ENCODE assay signal across 8 cellular contexts in genomic region chr11:12888525-12889158, GRCh38.
A peak's percentile ranks its signal among the peaks of the same experiment; 100 is the strongest.
DNase-seq lines count a peak whose midpoint lies in the region; ATAC-seq lines count a peak whose summit lies in the region.

No MANE protein-coding gene starts in this region.

- H3K4me1 Mint-ChIP-seq in activated CD4-positive, alpha-beta T cell treated with anti-CD3 and anti-CD28 coated beads for 36 hours = no peaks in the 10 kb centered on the region

- intact Hi-C loops in activated CD4-positive, alpha-beta T cell treated with anti-CD3 and anti-CD28 coated beads for 36 hours (cut with DNase I, micrococcal nuclease) = loop anchor here (1.0 to 10.0 kb wide), 5 partner anchors 214 to 557 kb away; partner anchors contain the start of gene TEAD1 (in 2 of the 2)

- POLR2A ChIA-PET in activated CD4-positive, alpha-beta T cell treated with anti-CD3 and anti-CD28 coated beads for 36 hours (lab: Charles Lee) = interaction anchor here (0.6 to 0.8 kb wide), 2 partner anchors 526 to 599 kb away, joined by 3 read pairs; no protein-coding TSS in a partner anchor

- H3K27me3 Mint-ChIP-seq in activated CD4-positive, alpha-beta T cell treated with anti-CD3 and anti-CD28 coated beads for 36 hours = peaks cover 4% of the 10 kb centered on the region

- no peaks in the 10 kb centered on the region for H3K9me3 Mint-ChIP-seq in activated CD4-positive, alpha-beta T cell treated with anti-CD3 and anti-CD28 coated beads for 36 hours (ENCODE audit: low read depth)

- peak; percentile 82 for DNase-seq in GM03348 (ENCODE audit: low spot score)
- DNase-seq in NCI-H446 treated with DMSO at 0.1 percent for 48 hours (lab: John Stamatoyannopoulos, UW) = peak; percentile 43
- DNase-seq in activated CD4-positive, alpha-beta T cell treated with anti-CD3 and anti-CD28 coated beads for 36 hours = peak; percentile 82
- DNase-seq in left lobe of liver (ENCODE audit: low spot score) = peak; percentile 79
- peak; percentile 71 for DNase-seq in stimulated activated CD4-positive, alpha-beta T cell treated with anti-CD3 and anti-CD28 coated beads, Interleukin-4, amount 100 ng/mL, for 1 hour

- H3K36me3 Mint-ChIP-seq in activated CD4-positive, alpha-beta T cell treated with anti-CD3 and anti-CD28 coated beads for 36 hours (ENCODE audit: low read depth) = no peaks in the 10 kb centered on the region

- H3K4me3 Mint-ChIP-seq in activated CD4-positive, alpha-beta T cell treated with anti-CD3 and anti-CD28 coated beads for 36 hours = no peak overlapping the region

- ATAC-seq in HG02970 (IDR thresholded peaks at IDR 0.05; ENCODE audit: low FRiP score, unreplicated experiment) (peak; percentile 49), left lobe of liver (peak; percentile 96), HG03520 (IDR thresholded peaks at IDR 0.05; ENCODE audit: unreplicated experiment) (no peak)
- peak; percentile 33 for ATAC-seq in activated CD4-positive, alpha-beta T cell treated with anti-CD3 and anti-CD28 coated beads for 36 hours

- H3K27ac Mint-ChIP-seq in activated CD4-positive, alpha-beta T cell treated with anti-CD3 and anti-CD28 coated beads for 36 hours = no peak overlapping the region

- CTCF ChIA-PET in activated CD4-positive, alpha-beta T cell treated with anti-CD3 and anti-CD28 coated beads for 36 hours (lab: Charles Lee) = interaction anchor here (0.6 to 3.7 kb wide), 26 partner anchors 9 to 600 kb away, joined by 3 to 49 read pairs (median 4); partner anchors contain the start of gene TEAD1

- peak overlapping the region; percentile 14 for H3K27ac ChIP-seq in cingulate gyrus (ENCODE audit: low read depth, low read length)
